ENCODE assay signal across 35 cellular contexts in the genomic region with DNA sequence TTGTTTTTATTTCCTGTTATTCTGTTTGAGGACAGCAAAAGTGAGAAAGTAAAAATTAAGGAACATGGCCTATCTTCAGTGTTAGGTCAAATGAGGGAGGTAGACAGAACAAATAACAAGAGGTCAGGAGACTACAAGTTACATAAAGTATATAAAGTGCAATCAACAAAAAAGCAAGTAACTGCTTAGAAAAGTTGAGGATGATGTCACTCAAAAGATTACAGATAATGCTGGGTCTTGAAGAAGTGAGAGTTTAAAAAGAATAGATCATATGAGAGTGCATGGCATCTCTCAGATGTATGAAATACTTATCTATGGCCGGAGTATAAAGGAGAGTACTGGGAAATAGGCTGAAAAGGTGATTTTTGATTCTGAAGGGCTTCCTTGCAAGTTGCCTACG.
"Had no signal": no experiment of that assay in that cellular context is flagged by ENCODE, and none has a peak within 500 bp of the region (broad histone marks: within the 10 kb centered on the region; RNA-seq: fewer than 3 reads in every experiment).

No MANE protein-coding gene starts in this region.

- DNase-seq: Karpas-422, Kasumi-1, MG63, MM.1S, MV-4-11, NCI-H1048, NCI-H1092, NCI-H1092 treated with DMSO at 0.1 percent for 48 hours, NCI-H1105, NCI-H1105 treated with DMSO at 0.1 percent for 48 hours, NCI-H1417, NCI-H1417 treated with DMSO at 0.1 percent for 48 hours, NCI-H1436, NCI-H1436 treated with DMSO at 0.1 percent for 48 hours, NCI-H146, NCI-H1694, NCI-H1694 treated with DMSO at 0.1 percent for 48 hours, NCI-H187, NCI-H187 treated with DMSO at 0.1 percent for 48 hours, NCI-H1930, NCI-H2029, NCI-H2029 treated with DMSO at 0.1 percent for 48 hours, NCI-H2081, NCI-H2081 treated with DMSO at 0.1 percent for 48 hours, NCI-H2107, NCI-H2171, NCI-H2171 treated with DMSO at 0.1 percent for 48 hours, NCI-H2227 treated with DMSO at 0.1 percent for 48 hours, NCI-H226, NCI-H345, NCI-H446, NCI-H446 treated with DMSO at 0.1 percent for 48 hours, NCI-H510A, NCI-H510A treated with DMSO at 0.1 percent for 48 hours, NCI-H524 had no signal

- H3K27me3 ChIP-seq: MG63 had no signal

- H3K9me3 ChIP-seq: MG63 had no signal

- H3K4me3 ChIP-seq: MG63 had no signal
